In genomic region chr2:50318147-50318546, GRCh38 we compare ENCODE assay signal across 20 cellular contexts.
"Had no signal": no experiment of that assay in that cellular context is flagged by ENCODE, and none has a peak within 500 bp of the region (broad histone marks: within the 10 kb centered on the region; RNA-seq: fewer than 3 reads in every experiment).

No MANE protein-coding gene starts in this region.

- H3K27me3 Mint-ChIP-seq: activated CD8-positive, alpha-beta T cell treated with anti-CD3 and anti-CD28 coated beads for 36 hours; naive thymus-derived CD4-positive, alpha-beta T cell had no signal

- H3K9me3 ChIP-seq: adrenal gland, esophagus squamous epithelium, left ventricle myocardium inferior, mucosa of descending colon, neutrophil had no signal

- H3K27me3 ChIP-seq: adrenal gland, esophagus squamous epithelium, neutrophil had no signal

- H3K4me1 ChIP-seq: adrenal gland, esophagus squamous epithelium, left ventricle myocardium inferior had no signal

- H3K27ac Mint-ChIP-seq: activated CD8-positive, alpha-beta T cell treated with anti-CD3 and anti-CD28 coated beads for 36 hours; naive thymus-derived CD4-positive, alpha-beta T cell; T-helper 1 cell treated with Interleukin-12 subunit alpha and Interleukin-12 subunit beta and Interleukin-4 antibody, amounts not matched to agents 30 μg/mL and 1 μg/mL, for 36 hours; WTC11 had no signal

- H3K36me3 ChIP-seq: adrenal gland, esophagus squamous epithelium, left ventricle myocardium inferior, neutrophil had no signal

- H3K4me1 Mint-ChIP-seq: naive thymus-derived CD4-positive, alpha-beta T cell had no signal

- DNase-seq: activated CD4-positive, alpha-beta T cell treated with anti-CD3 and anti-CD28 coated beads for 4 hours; activated CD8-positive, alpha-beta T cell treated with anti-CD3 and anti-CD28 coated beads for 36 hours; activated effector memory CD4-positive, alpha-beta T cell treated with Interleukin-2 at 50 U/mL for 16 hours; activated naive CD4-positive, alpha-beta T cell treated with anti-CD3 and anti-CD28 coated beads, Interleukin-2, amount 50 U/mL, for 16 hours; activated T-cell treated with anti-CD3 and anti-CD28 coated beads, Interleukin-2, amount 50 U/mL, for 4 hours; adrenal gland; esophagus squamous epithelium; hippocampal formation; left ventricle myocardium inferior; mucosa of descending colon; naive thymus-derived CD4-positive, alpha-beta T cell; retina; stimulated activated CD4-positive, alpha-beta T cell treated with anti-CD3 and anti-CD28 coated beads, Interleukin-15, amount 100 ng/mL, for 24 hours; stimulated activated CD4-positive, alpha-beta T cell treated with anti-CD3 and anti-CD28 coated beads, Interleukin-4, amount 100 ng/mL, for 24 hours; stimulated activated naive CD4-positive, alpha-beta T cell treated with Interleukin-2 at 50 U/mL for 16 hours; trophoblast cell had no signal

- H3K4me3 Mint-ChIP-seq: activated CD8-positive, alpha-beta T cell treated with anti-CD3 and anti-CD28 coated beads for 36 hours; activated T-cell treated with anti-CD3 and anti-CD28 coated beads, Interleukin-2, amount 50 U/mL, for 4 hours; naive thymus-derived CD4-positive, alpha-beta T cell; T-helper 1 cell treated with Interleukin-12 subunit alpha and Interleukin-12 subunit beta and Interleukin-4 antibody, amounts not matched to agents 30 μg/mL and 1 μg/mL, for 36 hours; WTC11 had no signal

- H3K9me3 Mint-ChIP-seq: activated CD8-positive, alpha-beta T cell treated with anti-CD3 and anti-CD28 coated beads for 36 hours; T-helper 1 cell treated with Interleukin-12 subunit alpha and Interleukin-12 subunit beta and Interleukin-4 antibody, amounts not matched to agents 30 μg/mL and 1 μg/mL, for 36 hours had no signal

- ATAC-seq: activated CD8-positive, alpha-beta T cell treated with anti-CD3 and anti-CD28 coated beads for 36 hours; activated T-cell treated with anti-CD3 and anti-CD28 coated beads, Interleukin-2, amount 50 U/mL, for 4 hours; mucosa of descending colon; naive thymus-derived CD4-positive, alpha-beta T cell; WTC11 had no signal

- H3K4me3 ChIP-seq: adrenal gland, esophagus squamous epithelium, left ventricle myocardium inferior, mucosa of descending colon, skin epidermis had no signal

- H3K27ac ChIP-seq: adrenal gland, esophagus squamous epithelium, left ventricle myocardium inferior, neutrophil, skin epidermis had no signal

- H3K36me3 Mint-ChIP-seq: naive thymus-derived CD4-positive, alpha-beta T cell; WTC11 had no signal
